ENCODE assay signal across 8 cellular contexts in genomic region chr2:32264422-32265149, GRCh38. TPM values are rescaled to one million over a fixed set of nuclear protein-coding genes. Genes with fewer than 3 reads are reported as not detected.
DNase-seq lines count a peak whose midpoint lies in the region; ATAC-seq and TF ChIP-seq lines count a peak whose summit lies in the region.

TSS of gene NLRC4 (minus strand) at chr2:32264886. CDS start at chr2:32256775, 8,111 bp downstream.

- peak within 1 kb of the TSS; percentile 22 for H3K4me3 ChIP-seq in GM12864 (ENCODE audit: low read depth, low read length)

- H3K4me3 Mint-ChIP-seq in dendritic cell treated with granulocyte-macrophage colony-stimulating factor and Interleukin-4, amounts not matched to agents 40 ng/mL and 50 ng/mL, for 4 days = peak within 1 kb of the TSS; percentile 74

- intact Hi-C loops in dendritic cell treated with granulocyte-macrophage colony-stimulating factor and Interleukin-4, amounts not matched to agents 40 ng/mL and 50 ng/mL, for 4 days (cut with micrococcal nuclease) = loop anchor here (5.0 kb wide), 1 partner anchor 33 kb away; no protein-coding TSS in a partner anchor
- intact Hi-C loops in posterior cingulate gyrus (cut with DNase I) = no loop called here

- no peaks in the 10 kb centered on the region for H3K9me3 Mint-ChIP-seq in dendritic cell treated with granulocyte-macrophage colony-stimulating factor and Interleukin-4, amounts not matched to agents 40 ng/mL and 50 ng/mL, for 4 days

- ATAC-seq in GM21447 (IDR thresholded peaks at IDR 0.05; ENCODE audit: unreplicated experiment) = peak; percentile 93
- peak; percentile 76 for ATAC-seq in HG03575 (IDR thresholded peaks at IDR 0.05; ENCODE audit: extremely low read depth, insufficient number of reproducible peaks, low FRiP score, unreplicated experiment)

- TF ChIP-seq CTCF in GM12864 (IDR thresholded peaks at IDR 0.05; ENCODE audit: low read depth, low read length, missing control alignments) = no peak

- DNase-seq in GM12864 (ENCODE audit: low read depth) = peak; percentile 62
- no peak for DNase-seq in NK-92 treated with Interleukin-12 subunit alpha and Interleukin-12 subunit beta, amount 100 ng/mL, for 24 hours (lab: John Stamatoyannopoulos, UW)
- DNase-seq in NCI-H128 (lab: John Stamatoyannopoulos, UW; ENCODE audit: unreplicated experiment) = no peak
- no peak for DNase-seq in dermis blood vessel endothelial cell
- DNase-seq in posterior cingulate gyrus = no peak

- peaks cover 7% of the 10 kb centered on the region for H3K36me3 Mint-ChIP-seq in dendritic cell treated with granulocyte-macrophage colony-stimulating factor and Interleukin-4, amounts not matched to agents 40 ng/mL and 50 ng/mL, for 4 days (ENCODE audit: low read depth)

- H3K27me3 Mint-ChIP-seq in dendritic cell treated with granulocyte-macrophage colony-stimulating factor and Interleukin-4, amounts not matched to agents 40 ng/mL and 50 ng/mL, for 4 days = no peaks in the 10 kb centered on the region

- peak within 1 kb of the TSS; percentile 94 for H3K27ac Mint-ChIP-seq in dendritic cell treated with granulocyte-macrophage colony-stimulating factor and Interleukin-4, amounts not matched to agents 40 ng/mL and 50 ng/mL, for 4 days

- H3K4me1 Mint-ChIP-seq in dendritic cell treated with granulocyte-macrophage colony-stimulating factor and Interleukin-4, amounts not matched to agents 40 ng/mL and 50 ng/mL, for 4 days (ENCODE audit: low read depth) = peaks cover 53% of the 10 kb centered on the region

RNA-seq across cellular contexts. Expression of gene NLRC4, which starts in this region (rescaled TPM):
- total RNA-seq in dermis blood vessel endothelial cell = not detected in 2 replicates
